Comparison of ENCODE assay signal across 8 cellular contexts in the genomic region with DNA sequence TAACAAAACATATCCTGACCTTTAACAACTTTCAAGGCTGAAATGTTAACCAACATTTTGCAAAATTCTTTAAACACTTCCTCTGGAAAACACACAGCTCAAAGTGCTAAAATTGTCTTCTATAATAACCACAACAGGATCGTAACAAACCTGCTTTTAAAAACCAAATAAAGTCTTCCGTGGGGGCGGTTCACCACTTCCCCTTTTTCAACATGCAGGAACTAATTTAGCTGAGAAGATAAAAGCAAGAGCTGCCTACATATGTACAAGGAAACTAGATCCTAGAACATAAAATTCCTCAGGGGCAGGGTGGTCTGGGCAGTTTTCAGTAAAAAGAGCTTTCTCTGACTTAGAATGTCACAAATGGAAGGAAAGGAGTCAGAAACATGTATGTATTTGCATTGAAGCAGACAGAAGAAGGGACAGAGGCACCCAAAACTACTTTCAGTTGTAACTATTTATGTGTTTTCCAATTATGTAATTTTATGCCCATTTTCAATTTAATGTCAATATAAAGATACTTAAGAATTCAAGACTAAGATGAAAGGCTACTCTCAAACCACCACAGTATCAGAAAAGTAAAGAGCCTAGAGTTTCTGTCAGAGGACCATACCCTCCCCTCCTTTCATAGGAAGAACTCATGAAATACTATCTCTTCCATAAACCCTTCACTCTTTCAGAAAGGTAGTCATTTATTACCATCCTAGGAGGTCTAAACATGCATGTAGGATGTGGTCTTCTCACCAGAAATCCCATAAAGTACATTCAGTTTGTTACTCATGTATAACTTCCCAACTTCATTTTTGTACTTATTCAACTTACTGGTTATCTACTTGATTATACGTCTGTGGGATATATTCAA.
DNase-seq lines count a peak whose midpoint lies in the region; ATAC-seq and TF ChIP-seq lines count a peak whose summit lies in the region.

No MANE protein-coding gene starts in this region.

- H3K27ac ChIP-seq in BLaER1 (no peak overlapping the region), suprapubic skin (no peak overlapping the region), caudate nucleus (ENCODE audit: low read depth, low read length) (no peak overlapping the region)

- no peak for TF ChIP-seq CTCF in suprapubic skin (IDR thresholded peaks at IDR 0.05)

- 34% methylated on average over 4 of the region's 4 CpGs for WGBS in suprapubic skin

- TF ChIP-seq EP300 in suprapubic skin (IDR thresholded peaks at IDR 0.05), result no peak

- DNase-seq in SW480 (ENCODE audit: low spot score) (peak; percentile 22), left colon (peak; percentile 27 to 37), suprapubic skin (ENCODE audit: low spot score in 2 of 2) (no peak), NCI-H1105 (lab: John Stamatoyannopoulos, UW) (no peak), caudate nucleus (lab: John Stamatoyannopoulos, UW) (no peak)

- H3K4me1 ChIP-seq in BLaER1 (peaks cover 27% of the 10 kb centered on the region), suprapubic skin (no peaks in the 10 kb centered on the region)

- TF ChIP-seq POLR2A in suprapubic skin (IDR thresholded peaks at IDR 0.05), result no peak

- H3K4me3 ChIP-seq in BLaER1 (no peak overlapping the region), suprapubic skin (no peak overlapping the region)

- H3K9me3 ChIP-seq in BLaER1 (peaks cover 15% of the 10 kb centered on the region), suprapubic skin (no peaks in the 10 kb centered on the region)

- H4K20me1 ChIP-seq in BLaER1, result no peaks in the 10 kb centered on the region

- no peak overlapping the region for H3K9ac ChIP-seq in BLaER1

- no peaks in the 10 kb centered on the region for H3K27me3 ChIP-seq in BLaER1
- no peaks in the 10 kb centered on the region for H3K27me3 ChIP-seq in suprapubic skin

- ATAC-seq in GM19025 (IDR thresholded peaks at IDR 0.05; ENCODE audit: low read depth, unreplicated experiment) (peak; percentile 77), HG03066 (IDR thresholded peaks at IDR 0.05; ENCODE audit: low read depth, unreplicated experiment) (peak; percentile 93), left colon (peak; percentile 48)

- peak overlapping the region; percentile 73 for H3K4me2 ChIP-seq in BLaER1

- intact Hi-C loops in left colon (cut with DNase I, micrococcal nuclease), result no loop called here

- no peaks in the 10 kb centered on the region for H3K36me3 ChIP-seq in BLaER1
- no peaks in the 10 kb centered on the region for H3K36me3 ChIP-seq in suprapubic skin

Comparison
In these comparisons a context has a peak if more than half of its experiments do, and no peak if none do; other contexts are left out.
1. DNase-seq: peak in SW480 (single experiment) and left colon (2 of 2); none in suprapubic skin (0 of 2), NCI-H1105 (single experiment) and caudate nucleus (0 of 61).
2. Peak in every context shown above with its lines, with median percentiles within 50 percentile points of each other: ATAC-seq.